ENCODE assay signal across 9 cellular contexts in the genomic region with DNA sequence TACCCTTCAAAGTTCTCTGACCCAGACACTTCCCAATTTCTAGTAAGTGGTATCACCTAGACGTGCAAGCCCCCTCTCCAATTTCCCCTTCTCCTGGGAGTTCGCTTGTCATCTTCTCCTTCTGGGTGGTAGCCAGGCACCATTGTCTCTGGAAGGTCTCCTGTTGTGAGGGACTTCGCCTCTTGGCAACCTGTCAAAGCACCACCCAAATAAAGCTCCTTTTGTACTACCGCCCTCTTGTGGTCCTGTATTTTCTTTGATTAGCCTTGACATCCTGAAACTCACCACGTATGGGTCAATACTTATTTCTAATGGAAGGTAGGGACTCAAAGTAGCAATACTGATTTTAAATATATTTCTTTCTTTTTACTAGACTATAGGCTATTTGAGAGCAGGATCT. TPM values are rescaled to one million over a fixed set of nuclear protein-coding genes. Genes with fewer than 3 reads are reported as not detected.
A peak's percentile ranks its signal among the peaks of the same experiment; 100 is the strongest.
DNase-seq lines count a peak whose midpoint lies in the region; ATAC-seq and TF ChIP-seq lines count a peak whose summit lies in the region.
"Had no signal": no experiment of that assay in that cellular context is flagged by ENCODE, and none has a peak within 500 bp of the region (broad histone marks: within the 10 kb centered on the region; RNA-seq: fewer than 3 reads in every experiment).

No MANE protein-coding gene starts in this region.

- POLR2A ChIA-PET in A673 (lab: Charles Lee; ENCODE audit: low non-redundant PET) = no interaction called here

- no peaks in the 10 kb centered on the region for H3K4me1 Mint-ChIP-seq in stimulated activated naive CD8-positive, alpha-beta T cell treated with anti-CD3 and anti-CD28 coated beads, Interleukin-15, amount 100 ng/mL, for 72 hours

- H3K36me3 ChIP-seq in A673 (ENCODE audit: insufficient read depth, low read length, poor library complexity, severe bottlenecking) = no peaks in the 10 kb centered on the region
- H3K36me3 ChIP-seq in H7 (replicated peaks; ENCODE audit: control insufficient read depth, insufficient read depth, low read length) = no peaks in the 10 kb centered on the region

- DNase-seq in A673 (ENCODE audit: low spot score) = peak; percentile 85
- DNase-seq in ELF-1 (ENCODE audit: low read depth, low spot score) = peak; percentile 74
- DNase-seq in H7 = peak; percentile 68
- peak; percentile 19 for DNase-seq in LHCN-M2 (ENCODE audit: low read depth)
- DNase-seq in SHP77 (lab: John Stamatoyannopoulos, UW) = peak; percentile 76 to 80
- DNase-seq in fibroblast of pulmonary artery (ENCODE audit: low read depth) = peak; percentile 61
- DNase-seq in stimulated activated naive CD8-positive, alpha-beta T cell treated with anti-CD3 and anti-CD28 coated beads, Interleukin-15, amount 100 ng/mL, for 72 hours = peak; percentile 20 to 24

- H3K27me3 ChIP-seq in A673 (replicated peaks; ENCODE audit: insufficient read depth, low read depth, low read length, poor library complexity) = peaks cover 13% of the 10 kb centered on the region
- H3K27me3 ChIP-seq in H7 (ENCODE audit: control insufficient read depth, insufficient read depth, low read length) = peaks cover 2% of the 10 kb centered on the region; the same call in 1 of the 2 replicates

- no peaks in the 10 kb centered on the region for H3K9me3 Mint-ChIP-seq in stimulated activated naive CD8-positive, alpha-beta T cell treated with anti-CD3 and anti-CD28 coated beads, Interleukin-15, amount 100 ng/mL, for 72 hours

- CTCF ChIA-PET in A673 (lab: Charles Lee) = interaction anchor here (1.0 to 1.2 kb wide), 2 partner anchors 17 to 25 kb away, joined by 4 to 7 read pairs; no protein-coding TSS in a partner anchor

- H3K9me3 ChIP-seq in A673 (ENCODE audit: low read depth, low read length, poor library complexity, severe bottlenecking) = no peaks in the 10 kb centered on the region

- peak; percentile 60 for ATAC-seq in stimulated activated naive CD8-positive, alpha-beta T cell treated with anti-CD3 and anti-CD28 coated beads, Interleukin-15, amount 100 ng/mL, for 72 hours
- ATAC-seq in GM19452 (IDR thresholded peaks at IDR 0.05; ENCODE audit: unreplicated experiment) = no peak
- ATAC-seq: left colon had no signal

- H3K27ac Mint-ChIP-seq in stimulated activated naive CD8-positive, alpha-beta T cell treated with anti-CD3 and anti-CD28 coated beads, Interleukin-15, amount 100 ng/mL, for 72 hours = no peak overlapping the region

- no TSS peak for BruUV-seq in A673 (replicated peaks; lab: Mats Ljungman, UMichigan)

- H3K27me3 Mint-ChIP-seq in stimulated activated naive CD8-positive, alpha-beta T cell treated with anti-CD3 and anti-CD28 coated beads, Interleukin-15, amount 100 ng/mL, for 72 hours = peaks cover 18% of the 10 kb centered on the region

- TF ChIP-seq CTCF in A673 (conservative IDR thresholded peaks at IDR 0.05; ENCODE audit: low read depth, low read length) = peak; percentile 73
- TF ChIP-seq CTCF in fibroblast of pulmonary artery (IDR thresholded peaks at IDR 0.05; ENCODE audit: low read length, missing control alignments) = peak; percentile 62

- no peak overlapping the region for H3K27ac ChIP-seq in A673 (ENCODE audit: low read depth, low read length, poor library complexity, severe bottlenecking)

- no peaks in the 10 kb centered on the region for H3K4me1 ChIP-seq in A673 (ENCODE audit: insufficient read depth, low read length, poor library complexity, severe bottlenecking)

- H3K4me3 ChIP-seq in A673 (ENCODE audit: low read depth, low read length, poor library complexity, severe bottlenecking) (no peak overlapping the region), H7 (ENCODE audit: insufficient read depth, low read depth, low read length) (no peak overlapping the region), fibroblast of pulmonary artery (replicated peaks; ENCODE audit: low read depth, low read length) (no peak overlapping the region)

- H3K4me3 Mint-ChIP-seq in stimulated activated naive CD8-positive, alpha-beta T cell treated with anti-CD3 and anti-CD28 coated beads, Interleukin-15, amount 100 ng/mL, for 72 hours = no peak overlapping the region

- intact Hi-C loops in A673 (cut with micrococcal nuclease; ENCODE audit: unreplicated experiment) = loop anchor here (5.0 kb wide), 1 partner anchor 274 kb away; no protein-coding TSS in a partner anchor

RNA-seq across cellular contexts. Expression of a gene that starts 8.2 kb away (rescaled TPM):
- total RNA-seq in A673 (2021) (0.21 TPM in 1 of 2 replicates, not detected in the other), LHCN-M2 (2014; rRNA removed) (0.11 TPM in 1 of 2 replicates, not detected in the other)
- total RNA-seq in H7 (2014; rRNA removed; shearing (Covaris generic)) = 0.07 and 0.15 TPM in 2 replicates
- not detected for polyA plus RNA-seq in LHCN-M2 (2012)

RNA-seq across cellular contexts. Expression of a gene that starts 59.1 kb away (rescaled TPM):
- total RNA-seq in A673 (2021) = 13.7 and 15.8 TPM in 2 replicates
- 19.6 and 22.2 TPM in 2 replicates for total RNA-seq in H7 (2014; rRNA removed; shearing (Covaris generic))
- total RNA-seq in LHCN-M2 (2014; rRNA removed) = 2.6 and 3.6 TPM in 2 replicates
- polyA plus RNA-seq in LHCN-M2 (2012) = 0.49 TPM

Comparison
In these comparisons a context has a peak if more than half of its experiments do, and no peak if none do; other contexts are left out.
1. DNase-seq: peak in every context shown above with its lines; median percentile 85 in A673; 78 in SHP77; 74 in ELF-1; 68 in H7; 61 in fibroblast of pulmonary artery; 22 in stimulated activated naive CD8-positive, alpha-beta T cell treated with anti-CD3 and anti-CD28 coated beads, Interleukin-15, amount 100 ng/mL, for 72 hours; 19 in LHCN-M2.